28 cellular contexts compared by ENCODE assay signal in the genomic region with DNA sequence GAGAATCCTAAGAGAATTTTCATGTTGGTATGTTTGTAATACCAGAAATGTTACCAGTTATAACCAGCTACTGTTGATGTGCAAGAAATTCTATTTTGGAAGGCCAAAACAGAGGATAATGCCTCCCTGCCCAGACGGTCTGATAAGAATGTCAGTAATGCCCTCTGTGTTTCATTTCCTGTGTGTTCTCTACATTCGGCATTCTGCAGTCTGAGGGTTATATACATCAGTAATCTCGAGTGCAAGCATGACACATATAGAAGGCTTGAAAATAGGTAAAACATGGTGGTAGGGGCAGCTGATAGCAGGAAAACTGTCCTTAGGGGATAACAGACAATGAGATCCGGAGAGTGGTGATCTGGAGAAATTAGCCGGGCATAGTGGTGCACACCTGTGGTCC.
"Had no signal": no experiment of that assay in that cellular context is flagged by ENCODE, and none has a peak within 500 bp of the region (broad histone marks: within the 10 kb centered on the region; RNA-seq: fewer than 3 reads in every experiment).

No MANE protein-coding gene starts in this region.

- H3K27me3 ChIP-seq: esophagus muscularis mucosa, foreskin keratinocyte, heart left ventricle, neural progenitor cell, stomach, tibial artery had no signal

- H3K9me3 ChIP-seq: esophagus muscularis mucosa, heart left ventricle, lower lobe of right lung, psoas muscle, spleen, stomach, tibial artery had no signal

- DNase-seq: activated CD4-positive, alpha-beta T cell treated with anti-CD3 and anti-CD28 coated beads for 36 hours; activated CD4-positive, CD25-positive, alpha-beta regulatory T cell; activated naive CD4-positive, alpha-beta T cell; activated T-cell treated with anti-CD3 and anti-CD28 coated beads for 4 hours; activated T-cell treated with anti-CD3 and anti-CD28 coated beads, Interleukin-2, amount 50 U/mL, for 72 hours; cerebellar nuclear complex; cortex of kidney; foreskin keratinocyte; heart left ventricle; hypothalamus; immature natural killer cell; kidney glomerular epithelial cell; lower lobe of right lung; mesenchymal stem cell; natural killer cell; occipital lobe; psoas muscle; spleen; stimulated activated CD4-positive, alpha-beta T cell treated with anti-CD3 and anti-CD28 coated beads, Interleukin-2, amount 100 ng/mL, for 48 hours; stomach; SW 1271; T-helper 2 cell; tibial artery had no signal

- FAIRE-seq: bronchial epithelial cell had no signal

- H3K4me3 ChIP-seq: esophagus muscularis mucosa, heart left ventricle, lower lobe of right lung, neural progenitor cell, psoas muscle, spleen, stomach, tibial artery had no signal

- H2AFZ ChIP-seq: neural progenitor cell, parathyroid adenoma had no signal

- ATAC-seq: activated CD4-positive, alpha-beta T cell treated with anti-CD3 and anti-CD28 coated beads for 36 hours; activated naive CD4-positive, alpha-beta T cell treated with anti-CD3 and anti-CD28 coated beads, Interleukin-2, amount 50 U/mL, for 72 hours; activated T-cell treated with anti-CD3 and anti-CD28 coated beads, Interleukin-2, amount 50 U/mL, for 72 hours; foreskin keratinocyte; heart left ventricle; lower lobe of right lung; natural killer cell; psoas muscle had no signal

- H3K4me1 ChIP-seq: neural progenitor cell, parathyroid adenoma had no signal

- H3K27ac ChIP-seq: esophagus muscularis mucosa, foreskin keratinocyte, lower lobe of right lung, neural progenitor cell, parathyroid adenoma, psoas muscle, spleen, stomach, tibial artery had no signal

- H3K4me2 ChIP-seq: neural progenitor cell had no signal

- H3K36me3 ChIP-seq: esophagus muscularis mucosa, heart left ventricle, lower lobe of right lung, neural progenitor cell, spleen, stomach, tibial artery had no signal

- H3K9ac ChIP-seq: neural progenitor cell, parathyroid adenoma had no signal
